13 cellular contexts compared by ENCODE assay signal in genomic region chr7:153835104-153835503, GRCh38.
DNase-seq lines count a peak whose midpoint lies in the region; ATAC-seq and TF ChIP-seq lines count a peak whose summit lies in the region.
"Had no signal": no experiment of that assay in that cellular context is flagged by ENCODE, and none has a peak within 500 bp of the region (broad histone marks: within the 10 kb centered on the region; RNA-seq: fewer than 3 reads in every experiment).

No MANE protein-coding gene starts in this region.

- no peaks in the 10 kb centered on the region for H3K36me3 ChIP-seq in BE2C
- no peaks in the 10 kb centered on the region for H3K36me3 ChIP-seq in Karpas-422 (ENCODE audit: insufficient read depth, low read length)
- H3K36me3 ChIP-seq: BLaER1, breast epithelium, esophagus squamous epithelium, vagina had no signal

- no peak overlapping the region for H3K4me2 ChIP-seq in Karpas-422 (ENCODE audit: low read depth, low read length, poor library complexity, severe bottlenecking)
- H3K4me2 ChIP-seq: BLaER1 had no signal

- TF ChIP-seq CTCF in BE2C (IDR thresholded peaks at IDR 0.05; ENCODE audit: low read depth, low read length): peak; percentile 18; the same call in 1 of the 2 replicates

- ATAC-seq in GM21619 (IDR thresholded peaks at IDR 0.05; ENCODE audit: unreplicated experiment) (no peak), HG03469 (IDR thresholded peaks at IDR 0.05; ENCODE audit: unreplicated experiment) (no peak)

- H3K4me3 ChIP-seq in BE2C (ENCODE audit: low read depth, low read length): peak overlapping the region; percentile 40
- no peak overlapping the region for H3K4me3 ChIP-seq in Karpas-422 (ENCODE audit: low read length)
- H3K4me3 ChIP-seq: BLaER1, breast epithelium, esophagus squamous epithelium, vagina had no signal

- H3K9ac ChIP-seq in Karpas-422 (ENCODE audit: low read length): no peak overlapping the region
- H3K9ac ChIP-seq: BLaER1 had no signal

- H3K9me3 ChIP-seq in BE2C: no peaks in the 10 kb centered on the region
- no peaks in the 10 kb centered on the region for H3K9me3 ChIP-seq in Karpas-422 (ENCODE audit: low read length)
- H3K9me3 ChIP-seq: BLaER1, breast epithelium, esophagus squamous epithelium, vagina had no signal

- H3K4me1 ChIP-seq in BE2C (no peaks in the 10 kb centered on the region; the same call in 1 of the 2 replicates), Karpas-422 (ENCODE audit: low read length) (no peaks in the 10 kb centered on the region)
- H3K4me1 ChIP-seq: BLaER1, breast epithelium, esophagus squamous epithelium, vagina had no signal

- no peak overlapping the region for H3K27ac ChIP-seq in Karpas-422 (ENCODE audit: low read length)
- H3K27ac ChIP-seq: BLaER1, breast epithelium, esophagus squamous epithelium, vagina had no signal

- H3K79me2 ChIP-seq in Karpas-422 (ENCODE audit: low read length): no peaks in the 10 kb centered on the region

- DNase-seq in BE2C (no peak), Karpas-422 (peak; percentile 42), RKO (ENCODE audit: low spot score) (peak; percentile 76), left kidney (ENCODE audit: low read depth, low spot score) (peak; percentile 59), ureter (ENCODE audit: low spot score) (no peak), NCI-H1048 (lab: John Stamatoyannopoulos, UW) (no peak)
- DNase-seq: esophagus squamous epithelium, naive B cell had no signal

- H3K9me2 ChIP-seq in Karpas-422 (replicated peaks; ENCODE audit: insufficient read depth, low read length): no peaks in the 10 kb centered on the region

- H4K20me1 ChIP-seq in Karpas-422 (ENCODE audit: insufficient read depth, low read depth, low read length): no peaks in the 10 kb centered on the region
- H4K20me1 ChIP-seq: BLaER1 had no signal

- H2AFZ ChIP-seq in Karpas-422 (ENCODE audit: low read length): no peak overlapping the region

- H3K27me3 ChIP-seq in BE2C (no peaks in the 10 kb centered on the region), Karpas-422 (ENCODE audit: low read length) (no peaks in the 10 kb centered on the region)
- H3K27me3 ChIP-seq: BLaER1, breast epithelium, esophagus squamous epithelium, vagina had no signal

Comparison
In these comparisons a context has a peak if more than half of its experiments do, and no peak if none do; other contexts are left out.
1. DNase-seq: peak in Karpas-422 (single experiment), RKO (single experiment) and left kidney (single experiment); none in BE2C (single experiment), ureter (single experiment) and NCI-H1048 (single experiment).